8 cellular contexts compared by ENCODE assay signal in the genomic region with DNA sequence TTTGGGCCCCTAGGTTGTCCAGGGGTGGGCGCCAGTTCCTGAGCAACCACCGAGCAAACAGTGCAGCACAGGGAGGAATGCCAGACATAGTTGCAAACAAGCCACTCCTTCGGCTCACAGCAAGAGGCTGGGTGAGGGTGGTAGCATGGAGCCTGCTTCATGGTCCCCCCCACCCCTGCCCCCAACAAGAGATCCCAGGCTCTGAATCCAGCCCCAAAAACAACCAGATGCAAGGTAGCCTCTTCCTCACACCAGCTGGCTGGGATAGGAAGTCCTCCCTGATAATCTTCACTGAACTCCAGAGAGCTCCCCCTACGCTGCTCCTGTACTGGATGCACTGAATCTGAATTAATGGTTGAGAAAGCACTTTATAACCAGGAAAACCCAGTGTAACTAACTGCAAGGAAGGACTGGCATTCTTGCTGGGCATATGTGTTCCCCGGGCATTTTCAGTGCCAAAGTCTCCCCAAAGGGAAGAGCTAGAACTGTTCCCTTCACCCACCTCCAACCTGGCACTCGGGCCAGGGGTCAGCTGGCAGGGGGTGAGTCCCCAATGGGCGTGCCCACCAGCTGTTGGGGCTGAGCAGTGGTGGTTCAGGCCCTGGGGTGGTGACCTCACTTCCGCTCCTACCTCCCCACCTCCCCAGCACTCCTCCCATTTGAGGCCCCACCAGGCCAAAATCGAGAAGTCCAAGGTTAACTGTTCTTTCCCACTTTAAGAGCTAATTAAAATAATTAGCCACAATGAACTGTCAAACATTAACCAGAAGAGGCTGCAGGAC. TPM values are rescaled to one million over a fixed set of nuclear protein-coding genes. Genes with fewer than 3 reads are reported as not detected.
DNase-seq lines count a peak whose midpoint lies in the region; ATAC-seq and TF ChIP-seq lines count a peak whose summit lies in the region.

No MANE protein-coding gene starts in this region.

- peak overlapping the region; percentile 87 for H3K4me3 Mint-ChIP-seq in activated naive CD8-positive, alpha-beta T cell treated with anti-CD3 and anti-CD28 coated beads, Interleukin-2, amount 50 U/mL, for 24 hours

- H3K27me3 ChIP-seq in transverse colon: no peaks in the 10 kb centered on the region

- H3K36me3 Mint-ChIP-seq in activated naive CD8-positive, alpha-beta T cell treated with anti-CD3 and anti-CD28 coated beads, Interleukin-2, amount 50 U/mL, for 24 hours (ENCODE audit: low read depth): peaks cover 2% of the 10 kb centered on the region

- H3K4me3 ChIP-seq in transverse colon: peak overlapping the region; percentile 65 to 88 (median 78)

- H3K27me3 Mint-ChIP-seq in activated naive CD8-positive, alpha-beta T cell treated with anti-CD3 and anti-CD28 coated beads, Interleukin-2, amount 50 U/mL, for 24 hours: no peaks in the 10 kb centered on the region

- 42% methylated on average over 9 of the region's 9 CpGs; no CpG with 5 or more reads in 1 of the 2 donors for WGBS in transverse colon (ENCODE audit: low coverage in 1 of 2), 2 donors

- H3K4me1 Mint-ChIP-seq in activated naive CD8-positive, alpha-beta T cell treated with anti-CD3 and anti-CD28 coated beads, Interleukin-2, amount 50 U/mL, for 24 hours: peaks cover 37% of the 10 kb centered on the region

- peak overlapping the region; percentile 76 for H3K27ac Mint-ChIP-seq in activated naive CD8-positive, alpha-beta T cell treated with anti-CD3 and anti-CD28 coated beads, Interleukin-2, amount 50 U/mL, for 24 hours

- TF ChIP-seq EP300 in transverse colon (IDR thresholded peaks at IDR 0.05; ENCODE audit: low read depth): no peak

- H3K4me1 ChIP-seq in transverse colon: peaks cover 6 to 37% (median 8%) of the 10 kb centered on the region in 4 donors

- intact Hi-C loops in left colon (cut with DNase I, micrococcal nuclease): no loop called here
- intact Hi-C loops in transverse colon (cut with DNase I; ENCODE audit: low total_unique reads): no loop called here

- H3K9me3 ChIP-seq in transverse colon: no peaks in the 10 kb centered on the region

- in situ Hi-C loops in transverse colon (cut with MboI; ENCODE audit: low pct_ligation_motif_present in 1 of 4, low pct_unique_long_range_greater_than_20kb in 1 of 4, low sequenced_read_pairs in 3 of 4): no loop called here

- DNase-seq in AG08396 (ENCODE audit: low spot score) (peak; percentile 43), NOMO-1 (lab: John Stamatoyannopoulos, UW; ENCODE audit: unreplicated experiment in 2 of 2) (peak; percentile 75 to 79), left colon (peak; percentile 66 to 84), transverse colon (peak; percentile 73), iPS-NIHi11 (ENCODE audit: low spot score) (no peak)
- DNase-seq in activated naive CD8-positive, alpha-beta T cell treated with anti-CD3 and anti-CD28 coated beads, Interleukin-2, amount 50 U/mL, for 24 hours: peak; percentile 51

- no peaks in the 10 kb centered on the region for H3K9me3 Mint-ChIP-seq in activated naive CD8-positive, alpha-beta T cell treated with anti-CD3 and anti-CD28 coated beads, Interleukin-2, amount 50 U/mL, for 24 hours

- ATAC-seq in GM18505 (IDR thresholded peaks at IDR 0.05; ENCODE audit: unreplicated experiment) (peak; percentile 48), HG02840 (IDR thresholded peaks at IDR 0.05; ENCODE audit: low FRiP score, unreplicated experiment) (peak; percentile 54), left colon (peak; percentile 79)
- ATAC-seq in activated naive CD8-positive, alpha-beta T cell treated with anti-CD3 and anti-CD28 coated beads, Interleukin-2, amount 50 U/mL, for 24 hours: peak; percentile 72

- H3K36me3 ChIP-seq in transverse colon: no peaks in the 10 kb centered on the region

- no peak for TF ChIP-seq CTCF in transverse colon (IDR thresholded peaks at IDR 0.05)

- TF ChIP-seq POLR2A in GM18505 (IDR thresholded peaks at IDR 0.05; ENCODE audit: borderline replicate concordance, extremely low read depth, insufficient read depth, insufficient read length): no peak
- TF ChIP-seq POLR2A in transverse colon (IDR thresholded peaks at IDR 0.05): no peak

- peak overlapping the region; percentile 93 to 99 (median 96) for H3K27ac ChIP-seq in transverse colon

RNA-seq across cellular contexts. Expression of gene ELF4, which starts 1.5 kb away (rescaled TPM):
- 10 to 100 TPM; 39.8 to 61.9 TPM for total RNA-seq in left colon
- 10 to 100 TPM; 20.1 to 56.1 (median 44.2) TPM for total RNA-seq in transverse colon

RNA-seq across cellular contexts. Expression of gene AIFM1, which starts 56.8 kb away (rescaled TPM):
- total RNA-seq in left colon (10 to 100 TPM; 67.0 to 76.9 TPM), transverse colon (10 to 100 TPM in 3 of 4 donors, 1 to 10 TPM in 1; 5.6 to 39.5 (median 28.1) TPM)
